1 cellular context compared by ENCODE assay signal in genomic region chr4:37476256-37476655, GRCh38.
TF ChIP-seq lines count a peak whose summit lies in the region.

No MANE protein-coding gene starts in this region.

TF ChIP-seq in SK-N-SH, 30 proteins besides CTCF, POLR2A, EP300 and RAD21 (continued from another document):
- TF ChIP-seq REST (IDR thresholded peaks at IDR 0.05; ENCODE audit: low read depth, low read length) = no peak
- no peak for TF ChIP-seq EZH2phosphoT487 (IDR thresholded peaks at IDR 0.05; ENCODE audit: borderline replicate concordance, low read depth)
- no peak for TF ChIP-seq MEF2A (IDR thresholded peaks at IDR 0.05; ENCODE audit: borderline replicate concordance, low read depth)
- no peak for TF ChIP-seq USF2 (IDR thresholded peaks at IDR 0.05; ENCODE audit: borderline replicate concordance, low read depth, low read length)
- TF ChIP-seq YY1 (IDR thresholded peaks at IDR 0.05; ENCODE audit: low read depth) = no peak
